In genomic region chr6:167956983-167957492, GRCh38 we compare ENCODE assay signal across 1 cellular context.
TF ChIP-seq lines count a peak whose summit lies in the region.

No MANE protein-coding gene starts in this region.

TF ChIP-seq in HepG2, 621 proteins besides CTCF, POLR2A, EP300 and RAD21 (continued from another document and continues in another):
- no peak for TF ChIP-seq BCLAF1 (IDR thresholded peaks at IDR 0.05)
- TF ChIP-seq HIVEP1 (CRISPR knock-in tag; IDR thresholded peaks at IDR 0.05) = no peak
- no peak for TF ChIP-seq ZUFSP (CRISPR knock-in tag; IDR thresholded peaks at IDR 0.05; ENCODE audit: borderline replicate concordance)
- TF ChIP-seq, protein P1, sequence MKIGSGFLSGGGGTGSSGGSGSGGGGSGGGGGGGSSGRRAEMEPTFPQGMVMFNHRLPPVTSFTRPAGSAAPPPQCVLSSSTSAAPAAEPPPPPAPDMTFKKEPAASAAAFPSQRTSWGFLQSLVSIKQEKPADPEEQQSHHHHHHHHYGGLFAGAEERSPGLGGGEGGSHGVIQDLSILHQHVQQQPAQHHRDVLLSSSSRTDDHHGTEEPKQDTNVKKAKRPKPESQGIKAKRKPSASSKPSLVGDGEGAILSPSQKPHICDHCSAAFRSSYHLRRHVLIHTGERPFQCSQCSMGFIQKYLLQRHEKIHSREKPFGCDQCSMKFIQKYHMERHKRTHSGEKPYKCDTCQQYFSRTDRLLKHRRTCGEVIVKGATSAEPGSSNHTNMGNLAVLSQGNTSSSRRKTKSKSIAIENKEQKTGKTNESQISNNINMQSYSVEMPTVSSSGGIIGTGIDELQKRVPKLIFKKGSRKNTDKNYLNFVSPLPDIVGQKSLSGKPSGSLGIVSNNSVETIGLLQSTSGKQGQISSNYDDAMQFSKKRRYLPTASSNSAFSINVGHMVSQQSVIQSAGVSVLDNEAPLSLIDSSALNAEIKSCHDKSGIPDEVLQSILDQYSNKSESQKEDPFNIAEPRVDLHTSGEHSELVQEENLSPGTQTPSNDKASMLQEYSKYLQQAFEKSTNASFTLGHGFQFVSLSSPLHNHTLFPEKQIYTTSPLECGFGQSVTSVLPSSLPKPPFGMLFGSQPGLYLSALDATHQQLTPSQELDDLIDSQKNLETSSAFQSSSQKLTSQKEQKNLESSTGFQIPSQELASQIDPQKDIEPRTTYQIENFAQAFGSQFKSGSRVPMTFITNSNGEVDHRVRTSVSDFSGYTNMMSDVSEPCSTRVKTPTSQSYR (CRISPR knock-in tag; IDR thresholded peaks at IDR 0.05; ENCODE audit: borderline replicate concordance) = no peak
- TF ChIP-seq TCF12 (IDR thresholded peaks at IDR 0.05) = no peak
- no peak for TF ChIP-seq TCF12 (CRISPR knock-in tag; IDR thresholded peaks at IDR 0.05)
- TF ChIP-seq CAMTA2 (CRISPR knock-in tag; IDR thresholded peaks at IDR 0.05; ENCODE audit: borderline replicate concordance) = no peak
- no peak for TF ChIP-seq ZNF383 (CRISPR knock-in tag; IDR thresholded peaks at IDR 0.05; ENCODE audit: borderline replicate concordance)
- no peak for TF ChIP-seq ZNF263 (CRISPR knock-in tag; IDR thresholded peaks at IDR 0.05)
- no peak for TF ChIP-seq HMGA1 (CRISPR knock-in tag; conservative IDR thresholded peaks at IDR 0.05)
- TF ChIP-seq, protein P2, sequence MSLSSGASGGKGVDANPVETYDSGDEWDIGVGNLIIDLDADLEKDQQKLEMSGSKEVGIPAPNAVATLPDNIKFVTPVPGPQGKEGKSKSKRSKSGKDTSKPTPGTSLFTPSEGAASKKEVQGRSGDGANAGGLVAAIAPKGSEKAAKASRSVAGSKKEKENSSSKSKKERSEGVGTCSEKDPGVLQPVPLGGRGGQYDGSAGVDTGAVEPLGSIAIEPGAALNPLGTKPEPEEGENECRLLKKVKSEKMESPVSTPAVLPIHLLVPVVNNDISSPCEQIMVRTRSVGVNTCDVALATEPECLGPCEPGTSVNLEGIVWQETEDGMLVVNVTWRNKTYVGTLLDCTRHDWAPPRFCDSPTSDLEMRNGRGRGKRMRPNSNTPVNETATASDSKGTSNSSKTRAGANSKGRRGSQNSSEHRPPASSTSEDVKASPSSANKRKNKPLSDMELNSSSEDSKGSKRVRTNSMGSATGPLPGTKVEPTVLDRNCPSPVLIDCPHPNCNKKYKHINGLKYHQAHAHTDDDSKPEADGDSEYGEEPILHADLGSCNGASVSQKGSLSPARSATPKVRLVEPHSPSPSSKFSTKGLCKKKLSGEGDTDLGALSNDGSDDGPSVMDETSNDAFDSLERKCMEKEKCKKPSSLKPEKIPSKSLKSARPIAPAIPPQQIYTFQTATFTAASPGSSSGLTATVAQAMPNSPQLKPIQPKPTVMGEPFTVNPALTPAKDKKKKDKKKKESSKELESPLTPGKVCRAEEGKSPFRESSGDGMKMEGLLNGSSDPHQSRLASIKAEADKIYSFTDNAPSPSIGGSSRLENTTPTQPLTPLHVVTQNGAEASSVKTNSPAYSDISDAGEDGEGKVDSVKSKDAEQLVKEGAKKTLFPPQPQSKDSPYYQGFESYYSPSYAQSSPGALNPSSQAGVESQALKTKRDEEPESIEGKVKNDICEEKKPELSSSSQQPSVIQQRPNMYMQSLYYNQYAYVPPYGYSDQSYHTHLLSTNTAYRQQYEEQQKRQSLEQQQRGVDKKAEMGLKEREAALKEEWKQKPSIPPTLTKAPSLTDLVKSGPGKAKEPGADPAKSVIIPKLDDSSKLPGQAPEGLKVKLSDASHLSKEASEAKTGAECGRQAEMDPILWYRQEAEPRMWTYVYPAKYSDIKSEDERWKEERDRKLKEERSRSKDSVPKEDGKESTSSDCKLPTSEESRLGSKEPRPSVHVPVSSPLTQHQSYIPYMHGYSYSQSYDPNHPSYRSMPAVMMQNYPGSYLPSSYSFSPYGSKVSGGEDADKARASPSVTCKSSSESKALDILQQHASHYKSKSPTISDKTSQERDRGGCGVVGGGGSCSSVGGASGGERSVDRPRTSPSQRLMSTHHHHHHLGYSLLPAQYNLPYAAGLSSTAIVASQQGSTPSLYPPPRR (CRISPR knock-in tag; IDR thresholded peaks at IDR 0.05; ENCODE audit: borderline replicate concordance) = no peak
- TF ChIP-seq EEA1 (CRISPR knock-in tag; IDR thresholded peaks at IDR 0.05; ENCODE audit: borderline replicate concordance) = no peak
- TF ChIP-seq ZNF3 (CRISPR knock-in tag; IDR thresholded peaks at IDR 0.05) = no peak
- TF ChIP-seq LRRFIP1 (CRISPR knock-in tag; conservative IDR thresholded peaks at IDR 0.05) = no peak
- no peak for TF ChIP-seq ZFP62 (CRISPR knock-in tag; IDR thresholded peaks at IDR 0.05)
- no peak for TF ChIP-seq ZBTB46 (CRISPR knock-in tag; IDR thresholded peaks at IDR 0.05; ENCODE audit: borderline replicate concordance)
- TF ChIP-seq SMAD3 (CRISPR knock-in tag; IDR thresholded peaks at IDR 0.05) = no peak
- TF ChIP-seq TGIF2 (CRISPR knock-in tag; IDR thresholded peaks at IDR 0.05) = no peak
- TF ChIP-seq RCOR2 (CRISPR knock-in tag; IDR thresholded peaks at IDR 0.05) = 0 out of 2 replicates have a peak, but pooled peaks have one; percentile 69
- TF ChIP-seq KLF6 (CRISPR knock-in tag; IDR thresholded peaks at IDR 0.05) = no peak
- TF ChIP-seq, protein P3, sequence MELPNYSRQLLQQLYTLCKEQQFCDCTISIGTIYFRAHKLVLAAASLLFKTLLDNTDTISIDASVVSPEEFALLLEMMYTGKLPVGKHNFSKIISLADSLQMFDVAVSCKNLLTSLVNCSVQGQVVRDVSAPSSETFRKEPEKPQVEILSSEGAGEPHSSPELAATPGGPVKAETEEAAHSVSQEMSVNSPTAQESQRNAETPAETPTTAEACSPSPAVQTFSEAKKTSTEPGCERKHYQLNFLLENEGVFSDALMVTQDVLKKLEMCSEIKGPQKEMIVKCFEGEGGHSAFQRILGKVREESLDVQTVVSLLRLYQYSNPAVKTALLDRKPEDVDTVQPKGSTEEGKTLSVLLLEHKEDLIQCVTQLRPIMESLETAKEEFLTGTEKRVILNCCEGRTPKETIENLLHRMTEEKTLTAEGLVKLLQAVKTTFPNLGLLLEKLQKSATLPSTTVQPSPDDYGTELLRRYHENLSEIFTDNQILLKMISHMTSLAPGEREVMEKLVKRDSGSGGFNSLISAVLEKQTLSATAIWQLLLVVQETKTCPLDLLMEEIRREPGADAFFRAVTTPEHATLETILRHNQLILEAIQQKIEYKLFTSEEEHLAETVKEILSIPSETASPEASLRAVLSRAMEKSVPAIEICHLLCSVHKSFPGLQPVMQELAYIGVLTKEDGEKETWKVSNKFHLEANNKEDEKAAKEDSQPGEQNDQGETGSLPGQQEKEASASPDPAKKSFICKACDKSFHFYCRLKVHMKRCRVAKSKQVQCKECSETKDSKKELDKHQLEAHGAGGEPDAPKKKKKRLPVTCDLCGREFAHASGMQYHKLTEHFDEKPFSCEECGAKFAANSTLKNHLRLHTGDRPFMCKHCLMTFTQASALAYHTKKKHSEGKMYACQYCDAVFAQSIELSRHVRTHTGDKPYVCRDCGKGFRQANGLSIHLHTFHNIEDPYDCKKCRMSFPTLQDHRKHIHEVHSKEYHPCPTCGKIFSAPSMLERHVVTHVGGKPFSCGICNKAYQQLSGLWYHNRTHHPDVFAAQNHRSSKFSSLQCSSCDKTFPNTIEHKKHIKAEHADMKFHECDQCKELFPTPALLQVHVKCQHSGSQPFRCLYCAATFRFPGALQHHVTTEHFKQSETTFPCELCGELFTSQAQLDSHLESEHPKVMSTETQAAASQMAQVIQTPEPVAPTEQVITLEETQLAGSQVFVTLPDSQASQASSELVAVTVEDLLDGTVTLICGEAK (IDR thresholded peaks at IDR 0.05) = no peak
- TF ChIP-seq, protein P3 (CRISPR knock-in tag; IDR thresholded peaks at IDR 0.05) = no peak
- TF ChIP-seq, protein P4, sequence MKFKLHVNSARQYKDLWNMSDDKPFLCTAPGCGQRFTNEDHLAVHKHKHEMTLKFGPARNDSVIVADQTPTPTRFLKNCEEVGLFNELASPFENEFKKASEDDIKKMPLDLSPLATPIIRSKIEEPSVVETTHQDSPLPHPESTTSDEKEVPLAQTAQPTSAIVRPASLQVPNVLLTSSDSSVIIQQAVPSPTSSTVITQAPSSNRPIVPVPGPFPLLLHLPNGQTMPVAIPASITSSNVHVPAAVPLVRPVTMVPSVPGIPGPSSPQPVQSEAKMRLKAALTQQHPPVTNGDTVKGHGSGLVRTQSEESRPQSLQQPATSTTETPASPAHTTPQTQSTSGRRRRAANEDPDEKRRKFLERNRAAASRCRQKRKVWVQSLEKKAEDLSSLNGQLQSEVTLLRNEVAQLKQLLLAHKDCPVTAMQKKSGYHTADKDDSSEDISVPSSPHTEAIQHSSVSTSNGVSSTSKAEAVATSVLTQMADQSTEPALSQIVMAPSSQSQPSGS (CRISPR knock-in tag; IDR thresholded peaks at IDR 0.05) = no peak
- no peak for TF ChIP-seq ZMAT3 (CRISPR knock-in tag; conservative IDR thresholded peaks at IDR 0.05)
